In genomic region chr19:49127225-49127624, GRCh38 we compare ENCODE assay signal across 11 cellular contexts. TPM values are rescaled to one million over a fixed set of nuclear protein-coding genes. Genes with fewer than 3 reads are reported as not detected.
A peak's percentile ranks its signal among the peaks of the same experiment; 100 is the strongest.
DNase-seq lines count a peak whose midpoint lies in the region; ATAC-seq and TF ChIP-seq lines count a peak whose summit lies in the region.
"Not testable (repeated sequence)": the region's sequence is repeated elsewhere in the genome, so short reads cannot be mapped to it uniquely, and the experiment has no call there.
"Had no signal": no experiment of that assay in that cellular context is flagged by ENCODE, and none has a peak within 500 bp of the region (broad histone marks: within the 10 kb centered on the region; RNA-seq: fewer than 3 reads in every experiment).

No MANE protein-coding gene starts in this region.

- not testable (repeated sequence) for H3K36me3 ChIP-seq in DND-41 (ENCODE audit: insufficient read depth, low read length); NT2/D1 (ENCODE audit: insufficient read depth, insufficient read length, low read length); left ventricle myocardium inferior; neural progenitor cell

- H3K79me2 ChIP-seq in DND-41 (ENCODE audit: insufficient read depth, low read length); neural progenitor cell (ENCODE audit: low read depth): not testable (repeated sequence)

- peaks cover 12% of the 10 kb centered on the region for H3F3A ChIP-seq in neural progenitor cell (ENCODE audit: low read depth)

- H4K20me1 ChIP-seq in DND-41 (ENCODE audit: insufficient read depth, low read length); neural progenitor cell (ENCODE audit: low read depth): not testable (repeated sequence)

- peaks cover 22% of the 10 kb centered on the region for H3K4me1 ChIP-seq in DND-41 (ENCODE audit: insufficient read depth, low read length)
- not testable (repeated sequence) for H3K4me1 ChIP-seq in NT2/D1 (ENCODE audit: insufficient read depth, insufficient read length); neural progenitor cell
- H3K4me1 ChIP-seq in left ventricle myocardium inferior: peaks cover 20% of the 10 kb centered on the region

- peak overlapping the region in 1 of 2 experiments; percentile 45; a peak in 1 of 4 replicates for H3K4me3 ChIP-seq in DND-41 (ENCODE audit: low read depth in 1 of 2, low read length in 2 of 2)
- H3K4me3 ChIP-seq in NT2/D1 (ENCODE audit: insufficient read length, low read depth): peak overlapping the region; percentile 41
- H3K4me3 ChIP-seq in left ventricle myocardium inferior: peak overlapping the region; percentile 56
- H3K4me3 ChIP-seq in neural progenitor cell: peak overlapping the region; percentile 39

- not testable (repeated sequence) for H3K4me1 Mint-ChIP-seq in activated naive CD8-positive, alpha-beta T cell (ENCODE audit: low read depth)
- H3K4me1 Mint-ChIP-seq in neural progenitor cell: peaks cover 18% of the 10 kb centered on the region

- not testable (repeated sequence) for H3K27ac ChIP-seq in DND-41 (ENCODE audit: low read length); left ventricle myocardium inferior (replicated peaks); neural progenitor cell
- peak overlapping the region; percentile 79 for H3K27ac ChIP-seq in temporal lobe (ENCODE audit: low read depth, low read length)

- not testable (repeated sequence) for H3K9me3 Mint-ChIP-seq in activated naive CD8-positive, alpha-beta T cell (ENCODE audit: low read depth); neural progenitor cell

- TF ChIP-seq CTCF in DND-41 (IDR thresholded peaks at IDR 0.05; ENCODE audit: borderline replicate concordance, extremely low read depth, low read length, poor library complexity, severe bottlenecking); left ventricle myocardium inferior (IDR thresholded peaks at IDR 0.05; ENCODE audit: borderline replicate concordance); neural progenitor cell (IDR thresholded peaks at IDR 0.05): not testable (repeated sequence)

- H3K4me2 ChIP-seq in DND-41 (ENCODE audit: insufficient read depth, low read length): peak overlapping the region; percentile 96
- H3K4me2 ChIP-seq in neural progenitor cell: peak overlapping the region; percentile 70

- not testable (repeated sequence) for H3K9me3 ChIP-seq in DND-41 (ENCODE audit: insufficient read depth, low read length, severe bottlenecking); NT2/D1 (ENCODE audit: insufficient read depth, low read length); left ventricle myocardium inferior (replicated peaks); neural progenitor cell (ENCODE audit: low read depth)

- H3K4me3 Mint-ChIP-seq in activated naive CD8-positive, alpha-beta T cell: peak overlapping the region; percentile 7
- H3K4me3 Mint-ChIP-seq in neural progenitor cell: not testable (repeated sequence)

- DNase-seq in DND-41; NT2/D1 (ENCODE audit: low read depth, low spot score); left ventricle myocardium inferior; neural progenitor cell (ENCODE audit: low spot score): not testable (repeated sequence)

- intact Hi-C loops in left ventricle myocardium inferior (cut with micrococcal nuclease): not testable (repeated sequence)

- H3K27me3 Mint-ChIP-seq in activated naive CD8-positive, alpha-beta T cell: not testable (repeated sequence)
- H3K27me3 Mint-ChIP-seq in neural progenitor cell (ENCODE audit: insufficient read depth, low read depth): peaks cover 15% of the 10 kb centered on the region

- ATAC-seq in DND-41 (ENCODE audit: insufficient read depth, low read depth): not testable (repeated sequence)

- H3K27ac Mint-ChIP-seq in activated naive CD8-positive, alpha-beta T cell; neural progenitor cell: not testable (repeated sequence)

- not testable (repeated sequence) for H3K27me3 ChIP-seq in DND-41 (ENCODE audit: insufficient read depth, low read length, poor library complexity); NT2/D1 (ENCODE audit: insufficient read depth, insufficient read length); left ventricle myocardium inferior (ENCODE audit: low read depth)
- peaks cover 17% of the 10 kb centered on the region for H3K27me3 ChIP-seq in neural progenitor cell

- peak overlapping the region; percentile 47 for H3K9ac ChIP-seq in DND-41 (ENCODE audit: low read depth, low read length)
- not testable (repeated sequence) for H3K9ac ChIP-seq in NT2/D1 (ENCODE audit: insufficient read length, low read depth); neural progenitor cell

- not testable (repeated sequence) for H3K36me3 Mint-ChIP-seq in activated naive CD8-positive, alpha-beta T cell; neural progenitor cell

- H2AFZ ChIP-seq in DND-41 (ENCODE audit: low read depth, low read length): peak overlapping the region; percentile 73; the same call in 1 of the 2 replicates
- not testable (repeated sequence) for H2AFZ ChIP-seq in neural progenitor cell (replicated peaks)

RNA-seq across cellular contexts. Expression of gene PPFIA3, which starts 7.9 kb away (rescaled TPM):
- total RNA-seq in left ventricle myocardium inferior (5.7 TPM), neural progenitor cell (ENCODE audit: low replicate concordance) (1.8 and 12.0 TPM in 2 replicates), temporal lobe (33.9 TPM)

RNA-seq across cellular contexts. Expression of gene C19orf73, which starts 8.3 kb away (rescaled TPM):
- total RNA-seq in left ventricle myocardium inferior (1.6 TPM), neural progenitor cell (ENCODE audit: low replicate concordance) (1.7 TPM in 1 of 2 replicates, not detected in the other), temporal lobe (0.25 TPM)
- total RNA-seq: IMR-90 had no signal

RNA-seq across cellular contexts. Expression of gene LIN7B, which starts 13.1 kb away (rescaled TPM):
- total RNA-seq in left ventricle myocardium inferior: 23.4 TPM
- total RNA-seq in neural progenitor cell (ENCODE audit: low replicate concordance): 9.2 and 9.7 TPM in 2 replicates
- total RNA-seq in temporal lobe: 19.7 TPM

RNA-seq across cellular contexts. Expression of gene HRC, which starts 28.0 kb away (rescaled TPM):
- total RNA-seq in left ventricle myocardium inferior (1,040 TPM), neural progenitor cell (ENCODE audit: low replicate concordance) (0.31 TPM in 1 of 2 replicates, not detected in the other), temporal lobe (0.25 TPM)
- total RNA-seq: bronchial epithelial cell; CD8-positive, alpha-beta T cell; IMR-90; M059J; OCI-LY7 had no signal

RNA-seq across cellular contexts. Expression of gene TRPM4, which starts 30.4 kb away (rescaled TPM):
- 31.5 TPM for total RNA-seq in left ventricle myocardium inferior
- total RNA-seq in neural progenitor cell (ENCODE audit: low replicate concordance): 3.1 and 11.2 TPM in 2 replicates
- total RNA-seq in temporal lobe: 4.2 TPM
- total RNA-seq: CD8-positive, alpha-beta T cell had no signal
